Comparison of ENCODE assay signal across 28 cellular contexts in genomic region chr6:110130362-110130761, GRCh38.
"Had no signal": no experiment of that assay in that cellular context is flagged by ENCODE, and none has a peak within 500 bp of the region (broad histone marks: within the 10 kb centered on the region; RNA-seq: fewer than 3 reads in every experiment).

No MANE protein-coding gene starts in this region.

- ATAC-seq: effector memory CD8-positive, alpha-beta T cell; esophagus mucosa; foreskin keratinocyte; gastrocnemius medialis; gastroesophageal sphincter; heart left ventricle; heart right ventricle had no signal

- H3K9me3 ChIP-seq: colonic mucosa, esophagus muscularis mucosa, esophagus squamous epithelium, gastrocnemius medialis, gastroesophageal sphincter had no signal

- H3K27ac ChIP-seq: colonic mucosa, coronary artery, dorsolateral prefrontal cortex, epithelial cell of prostate, esophagus muscularis mucosa, esophagus squamous epithelium, foreskin keratinocyte, gastrocnemius medialis, gastroesophageal sphincter, heart left ventricle, heart right ventricle had no signal

- DNase-seq: colonic mucosa; cortex of kidney; dermis blood vessel endothelial cell; dorsolateral prefrontal cortex; effector CD4-positive, alpha-beta T cell; effector CD8-positive, alpha-beta T cell; effector memory CD4-positive, alpha-beta T cell; effector memory CD8-positive, alpha-beta T cell; endodermal cell; erythroblast; esophagus squamous epithelium; foreskin fibroblast; foreskin keratinocyte; foreskin melanocyte; gastrocnemius medialis; glutamatergic neuron; head of caudate nucleus; heart left ventricle; heart right ventricle had no signal

- H3K36me3 ChIP-seq: colonic mucosa, esophagus muscularis mucosa, gastrocnemius medialis, gastroesophageal sphincter, heart left ventricle, heart right ventricle had no signal

- H3K4me1 ChIP-seq: colonic mucosa, esophagus muscularis mucosa, esophagus squamous epithelium, foreskin keratinocyte, gastrocnemius medialis, gastroesophageal sphincter, heart left ventricle, heart right ventricle had no signal

- H3K4me3 ChIP-seq: colonic mucosa, coronary artery, dorsolateral prefrontal cortex, esophagus muscularis mucosa, esophagus squamous epithelium, gastrocnemius medialis, gastroesophageal sphincter, heart left ventricle, heart right ventricle had no signal

- FAIRE-seq: colon, endometrium, endothelial cell of umbilical vein, frontal cortex had no signal

- H3K27me3 ChIP-seq: colonic mucosa, dorsolateral prefrontal cortex, esophagus muscularis mucosa, esophagus squamous epithelium, foreskin keratinocyte, gastrocnemius medialis, gastroesophageal sphincter, heart left ventricle, heart right ventricle had no signal
